Comparison of ENCODE assay signal across 18 cellular contexts in the genomic region with DNA sequence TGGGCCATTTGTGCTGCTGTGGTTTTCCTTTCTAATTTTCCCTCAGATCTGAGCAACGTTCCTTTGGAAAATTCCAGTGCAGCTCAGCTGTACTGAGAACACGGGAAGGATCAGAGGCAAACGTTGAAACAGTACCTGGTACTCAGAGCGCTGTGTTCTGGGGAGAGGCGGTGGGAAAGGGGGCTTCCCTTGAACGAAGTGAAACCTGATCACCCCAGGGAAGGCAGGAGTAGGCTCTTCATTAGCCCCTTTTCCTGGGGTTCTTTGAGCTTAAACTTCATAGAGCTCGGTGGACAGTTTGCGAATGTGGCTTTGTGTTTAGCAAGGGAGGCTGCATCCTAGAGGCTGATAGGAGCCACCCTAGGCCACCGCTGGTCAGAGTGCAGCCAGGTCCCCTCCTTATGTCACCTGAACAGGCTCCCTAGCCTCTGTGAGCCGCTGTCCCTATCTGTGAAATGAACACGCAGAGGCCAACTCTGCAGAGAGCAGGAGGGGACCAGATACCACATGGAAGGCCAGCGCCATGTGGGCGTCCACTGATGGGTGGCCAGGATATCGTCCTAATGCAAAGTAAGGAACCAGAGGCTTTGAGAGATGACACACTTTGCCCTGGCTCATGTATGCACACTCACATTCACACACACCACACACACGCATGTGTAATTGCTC.
A peak's percentile ranks its signal among the peaks of the same experiment; 100 is the strongest.
DNase-seq lines count a peak whose midpoint lies in the region; ATAC-seq and TF ChIP-seq lines count a peak whose summit lies in the region.
"Had no signal": no experiment of that assay in that cellular context is flagged by ENCODE, and none has a peak within 500 bp of the region (broad histone marks: within the 10 kb centered on the region; RNA-seq: fewer than 3 reads in every experiment).

No MANE protein-coding gene starts in this region.

- H3K4me1 Mint-ChIP-seq in naive thymus-derived CD4-positive, alpha-beta T cell = no peaks in the 10 kb centered on the region
- H3K4me1 Mint-ChIP-seq: B cell had no signal

- H3K9me3 ChIP-seq in osteoblast (ENCODE audit: low read depth, low read length) = peaks cover 2% of the 10 kb centered on the region
- no peaks in the 10 kb centered on the region for H3K9me3 ChIP-seq in spleen
- H3K9me3 ChIP-seq in naive thymus-derived CD4-positive, alpha-beta T cell (ENCODE audit: control insufficient read depth in 2 of 3, low read length in 3 of 3) = no peaks in the 10 kb centered on the region

- DNase-seq in H7 (peak; percentile 22), islet precursor cell (peak; percentile 22), osteoblast (ENCODE audit: insufficient read length, low spot score, missing footprints) (peak; percentile 65), spleen (peak; percentile 43)
- DNase-seq in naive thymus-derived CD4-positive, alpha-beta T cell = no peak
- DNase-seq: ACHN, C1 segment of cervical spinal cord, DMS79, HCEC 1CT, HFFc6 had no signal

- POLR2A ChIA-PET in naive thymus-derived CD4-positive, alpha-beta T cell (lab: Charles Lee) = no interaction called here

- H4K20me1 ChIP-seq in osteoblast (ENCODE audit: insufficient read depth, low read length) = no peaks in the 10 kb centered on the region

- intact Hi-C loops in spleen (cut with DNase I; ENCODE audit: low total_unique reads) = no loop called here
- intact Hi-C loops in naive thymus-derived CD4-positive, alpha-beta T cell (cut with micrococcal nuclease) = no loop called here

- no peaks in the 10 kb centered on the region for H3K36me3 Mint-ChIP-seq in naive thymus-derived CD4-positive, alpha-beta T cell

- no peak for TF ChIP-seq POLR2A in spleen (IDR thresholded peaks at IDR 0.05)

- no peak overlapping the region for H3K4me3 ChIP-seq in H7 (ENCODE audit: insufficient read depth, low read depth, low read length)
- H3K4me3 ChIP-seq in osteoblast (ENCODE audit: insufficient read depth, low read length) = no peak overlapping the region
- no peak overlapping the region for H3K4me3 ChIP-seq in spleen
- no peak overlapping the region for H3K4me3 ChIP-seq in naive thymus-derived CD4-positive, alpha-beta T cell (ENCODE audit: low read length)
- H3K4me3 ChIP-seq: GM12878, GM23338 had no signal

- H3K79me2 ChIP-seq in osteoblast (ENCODE audit: insufficient read depth, low read length) = no peaks in the 10 kb centered on the region

- H3K27me3 ChIP-seq in H7 (ENCODE audit: control insufficient read depth, insufficient read depth, low read length) = no peaks in the 10 kb centered on the region
- H3K27me3 ChIP-seq in osteoblast (ENCODE audit: insufficient read depth, low read length) = no peaks in the 10 kb centered on the region
- peaks cover 0 to 36% (median 1%) of the 10 kb centered on the region in 7 donors for H3K27me3 ChIP-seq in spleen (replicated peaks in 1 of 7)
- H3K27me3 ChIP-seq in naive thymus-derived CD4-positive, alpha-beta T cell (ENCODE audit: control insufficient read depth in 2 of 2, insufficient read depth in 2 of 2, low read length in 2 of 2) = no peaks in the 10 kb centered on the region

- 77 to 82% (median 78%) methylated on average over 12 to 15 of the region's 15 CpGs for whole genome bisulfite sequencing in spleen, 5 donors

- H2AFZ ChIP-seq in osteoblast (ENCODE audit: low read length) = no peak overlapping the region
- H2AFZ ChIP-seq: GM23338 had no signal

- CTCF ChIA-PET in naive thymus-derived CD4-positive, alpha-beta T cell (lab: Charles Lee) = no interaction called here

- no peak overlapping the region for H3K4me2 ChIP-seq in osteoblast (ENCODE audit: insufficient read depth, low read length)
- H3K4me2 ChIP-seq: GM23338 had no signal

- H3K27me3 Mint-ChIP-seq in naive thymus-derived CD4-positive, alpha-beta T cell = peaks cover 0 to 6% (median 0%) of the 10 kb centered on the region in 5 donors
- H3K27me3 Mint-ChIP-seq: B cell; CD4-positive, alpha-beta T cell had no signal

- no peaks in the 10 kb centered on the region for H3K36me3 ChIP-seq in H7 (replicated peaks; ENCODE audit: control insufficient read depth, insufficient read depth, low read length)
- no peaks in the 10 kb centered on the region for H3K36me3 ChIP-seq in osteoblast (ENCODE audit: insufficient read depth, low read length)
- no peaks in the 10 kb centered on the region for H3K36me3 ChIP-seq in spleen
- H3K36me3 ChIP-seq in naive thymus-derived CD4-positive, alpha-beta T cell (ENCODE audit: control insufficient read depth in 2 of 3, insufficient read depth in 3 of 3, low read length in 3 of 3) = no peaks in the 10 kb centered on the region

- no peak for ATAC-seq in naive thymus-derived CD4-positive, alpha-beta T cell
- ATAC-seq in HG03565 (IDR thresholded peaks at IDR 0.05; ENCODE audit: unreplicated experiment) = no peak
- no peak for ATAC-seq in GM18861 (IDR thresholded peaks at IDR 0.05; ENCODE audit: unreplicated experiment)
- ATAC-seq in GM18907 (IDR thresholded peaks at IDR 0.05; ENCODE audit: unreplicated experiment) = no peak
- ATAC-seq: GM12878, GM23338 had no signal

- no peak for TF ChIP-seq CTCF in osteoblast (IDR thresholded peaks at IDR 0.05; ENCODE audit: extremely low read depth, low read depth, low read length)
- TF ChIP-seq CTCF in spleen (IDR thresholded peaks at IDR 0.05 in 8 of 11, conservative IDR thresholded peaks at IDR 0.05 in 3 of 11) = no peak

- H3K27ac Mint-ChIP-seq in naive thymus-derived CD4-positive, alpha-beta T cell = no peak overlapping the region
- H3K27ac Mint-ChIP-seq: B cell; CD4-positive, alpha-beta T cell; GM23338; HFFc6 had no signal

- peaks cover 0 to 2% (median 0%) of the 10 kb centered on the region in 11 donors for H3K9me3 Mint-ChIP-seq in naive thymus-derived CD4-positive, alpha-beta T cell
- H3K9me3 Mint-ChIP-seq: CD4-positive, alpha-beta T cell; GM23338 had no signal

- H3K27ac ChIP-seq in osteoblast (ENCODE audit: low read depth, low read length) (no peak overlapping the region), spleen (no peak overlapping the region)
- no peak overlapping the region for H3K27ac ChIP-seq in naive thymus-derived CD4-positive, alpha-beta T cell (ENCODE audit: low read depth, low read length)
- H3K27ac ChIP-seq: HL-60 had no signal

- H3K4me1 ChIP-seq in osteoblast (ENCODE audit: insufficient read depth, low read length) = no peaks in the 10 kb centered on the region
- no peaks in the 10 kb centered on the region for H3K4me1 ChIP-seq in spleen
- H3K4me1 ChIP-seq in naive thymus-derived CD4-positive, alpha-beta T cell (ENCODE audit: control insufficient read depth in 2 of 2, insufficient read depth in 2 of 2, low read length in 2 of 2) = no peaks in the 10 kb centered on the region

- H3K4me3 Mint-ChIP-seq in naive thymus-derived CD4-positive, alpha-beta T cell = no peak overlapping the region
- H3K4me3 Mint-ChIP-seq: B cell; CD4-positive, alpha-beta T cell; GM23338; HFFc6 had no signal

Comparison
In these comparisons a context has a peak if more than half of its experiments do, and no peak if none do; other contexts are left out.
1. DNase-seq: peak in H7 (single experiment), islet precursor cell (single experiment), osteoblast (single experiment) and spleen (single experiment); none in naive thymus-derived CD4-positive, alpha-beta T cell (0 of 9).